Comparison of ENCODE assay signal across 2 cellular contexts in the genomic region with DNA sequence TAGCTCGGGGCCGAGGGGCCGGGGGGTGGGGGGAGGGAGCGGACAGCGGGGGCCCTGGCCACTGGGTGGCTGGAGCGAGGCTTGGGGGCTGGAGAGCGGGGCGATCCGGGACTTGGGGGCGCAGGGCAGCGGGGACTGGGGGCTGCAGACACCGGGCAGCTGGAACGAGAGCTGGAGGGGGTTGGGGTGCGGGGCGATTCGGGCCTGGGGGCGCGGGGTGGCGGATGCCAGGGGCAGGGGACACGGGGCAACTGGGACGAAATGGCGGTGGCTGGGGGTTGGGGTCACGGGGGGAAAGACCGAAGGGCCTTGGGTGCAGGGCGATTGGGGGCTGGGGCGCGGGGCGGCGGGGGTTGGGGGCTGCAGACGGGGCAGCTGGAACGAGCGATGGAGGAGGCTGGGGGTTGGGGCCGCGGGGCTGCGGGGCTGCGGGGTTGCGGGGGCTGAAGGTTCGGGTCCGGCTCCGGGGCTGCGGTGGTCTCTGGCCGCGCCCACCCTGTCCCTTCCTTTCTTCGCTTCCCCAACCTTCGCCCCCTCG.
TF ChIP-seq lines count a peak whose summit lies in the region.

No MANE protein-coding gene starts in this region.

TF ChIP-seq in SK-N-SH, 30 proteins besides CTCF, POLR2A, EP300 and RAD21 (continued from another document):
- TF ChIP-seq, protein P1, sequence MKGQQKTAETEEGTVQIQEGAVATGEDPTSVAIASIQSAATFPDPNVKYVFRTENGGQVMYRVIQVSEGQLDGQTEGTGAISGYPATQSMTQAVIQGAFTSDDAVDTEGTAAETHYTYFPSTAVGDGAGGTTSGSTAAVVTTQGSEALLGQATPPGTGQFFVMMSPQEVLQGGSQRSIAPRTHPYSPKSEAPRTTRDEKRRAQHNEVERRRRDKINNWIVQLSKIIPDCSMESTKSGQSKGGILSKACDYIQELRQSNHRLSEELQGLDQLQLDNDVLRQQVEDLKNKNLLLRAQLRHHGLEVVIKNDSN (IDR thresholded peaks at IDR 0.05; ENCODE audit: borderline replicate concordance, low read depth) = no peak
- TF ChIP-seq MEF2A (IDR thresholded peaks at IDR 0.05; ENCODE audit: borderline replicate concordance, low read depth) = no peak

TF ChIP-seq in SK-N-SH treated with all-trans-retinoic acid at 6 μM for 48 hours, 23 proteins besides CTCF, POLR2A, EP300 and RAD21 (continued from another document):
- TF ChIP-seq TOX (CRISPR knock-in tag; IDR thresholded peaks at IDR 0.05; ENCODE audit: borderline replicate concordance) = no peak
- no peak for TF ChIP-seq ZC3H10 (CRISPR knock-in tag; IDR thresholded peaks at IDR 0.05)
- TF ChIP-seq, protein P2, sequence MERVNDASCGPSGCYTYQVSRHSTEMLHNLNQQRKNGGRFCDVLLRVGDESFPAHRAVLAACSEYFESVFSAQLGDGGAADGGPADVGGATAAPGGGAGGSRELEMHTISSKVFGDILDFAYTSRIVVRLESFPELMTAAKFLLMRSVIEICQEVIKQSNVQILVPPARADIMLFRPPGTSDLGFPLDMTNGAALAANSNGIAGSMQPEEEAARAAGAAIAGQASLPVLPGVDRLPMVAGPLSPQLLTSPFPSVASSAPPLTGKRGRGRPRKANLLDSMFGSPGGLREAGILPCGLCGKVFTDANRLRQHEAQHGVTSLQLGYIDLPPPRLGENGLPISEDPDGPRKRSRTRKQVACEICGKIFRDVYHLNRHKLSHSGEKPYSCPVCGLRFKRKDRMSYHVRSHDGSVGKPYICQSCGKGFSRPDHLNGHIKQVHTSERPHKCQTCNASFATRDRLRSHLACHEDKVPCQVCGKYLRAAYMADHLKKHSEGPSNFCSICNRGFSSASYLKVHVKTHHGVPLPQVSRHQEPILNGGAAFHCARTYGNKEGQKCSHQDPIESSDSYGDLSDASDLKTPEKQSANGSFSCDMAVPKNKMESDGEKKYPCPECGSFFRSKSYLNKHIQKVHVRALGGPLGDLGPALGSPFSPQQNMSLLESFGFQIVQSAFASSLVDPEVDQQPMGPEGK (CRISPR knock-in tag; IDR thresholded peaks at IDR 0.05; ENCODE audit: borderline replicate concordance) = no peak
- TF ChIP-seq ISL1 (CRISPR knock-in tag; IDR thresholded peaks at IDR 0.05) = no peak
- TF ChIP-seq ARNTL (CRISPR knock-in tag; IDR thresholded peaks at IDR 0.05; ENCODE audit: borderline replicate concordance, low read depth) = no peak
- no peak for TF ChIP-seq PPARA (CRISPR knock-in tag; IDR thresholded peaks at IDR 0.05; ENCODE audit: borderline replicate concordance)
- TF ChIP-seq BACH2 (CRISPR knock-in tag; IDR thresholded peaks at IDR 0.05; ENCODE audit: borderline replicate concordance) = no peak
- TF ChIP-seq, protein P3, sequence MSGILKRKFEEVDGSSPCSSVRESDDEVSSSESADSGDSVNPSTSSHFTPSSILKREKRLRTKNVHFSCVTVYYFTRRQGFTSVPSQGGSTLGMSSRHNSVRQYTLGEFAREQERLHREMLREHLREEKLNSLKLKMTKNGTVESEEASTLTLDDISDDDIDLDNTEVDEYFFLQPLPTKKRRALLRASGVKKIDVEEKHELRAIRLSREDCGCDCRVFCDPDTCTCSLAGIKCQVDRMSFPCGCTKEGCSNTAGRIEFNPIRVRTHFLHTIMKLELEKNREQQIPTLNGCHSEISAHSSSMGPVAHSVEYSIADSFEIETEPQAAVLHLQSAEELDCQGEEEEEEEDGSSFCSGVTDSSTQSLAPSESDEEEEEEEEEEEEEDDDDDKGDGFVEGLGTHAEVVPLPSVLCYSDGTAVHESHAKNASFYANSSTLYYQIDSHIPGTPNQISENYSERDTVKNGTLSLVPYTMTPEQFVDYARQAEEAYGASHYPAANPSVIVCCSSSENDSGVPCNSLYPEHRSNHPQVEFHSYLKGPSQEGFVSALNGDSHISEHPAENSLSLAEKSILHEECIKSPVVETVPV (CRISPR knock-in tag; IDR thresholded peaks at IDR 0.05) = no peak
- TF ChIP-seq, protein P4, sequence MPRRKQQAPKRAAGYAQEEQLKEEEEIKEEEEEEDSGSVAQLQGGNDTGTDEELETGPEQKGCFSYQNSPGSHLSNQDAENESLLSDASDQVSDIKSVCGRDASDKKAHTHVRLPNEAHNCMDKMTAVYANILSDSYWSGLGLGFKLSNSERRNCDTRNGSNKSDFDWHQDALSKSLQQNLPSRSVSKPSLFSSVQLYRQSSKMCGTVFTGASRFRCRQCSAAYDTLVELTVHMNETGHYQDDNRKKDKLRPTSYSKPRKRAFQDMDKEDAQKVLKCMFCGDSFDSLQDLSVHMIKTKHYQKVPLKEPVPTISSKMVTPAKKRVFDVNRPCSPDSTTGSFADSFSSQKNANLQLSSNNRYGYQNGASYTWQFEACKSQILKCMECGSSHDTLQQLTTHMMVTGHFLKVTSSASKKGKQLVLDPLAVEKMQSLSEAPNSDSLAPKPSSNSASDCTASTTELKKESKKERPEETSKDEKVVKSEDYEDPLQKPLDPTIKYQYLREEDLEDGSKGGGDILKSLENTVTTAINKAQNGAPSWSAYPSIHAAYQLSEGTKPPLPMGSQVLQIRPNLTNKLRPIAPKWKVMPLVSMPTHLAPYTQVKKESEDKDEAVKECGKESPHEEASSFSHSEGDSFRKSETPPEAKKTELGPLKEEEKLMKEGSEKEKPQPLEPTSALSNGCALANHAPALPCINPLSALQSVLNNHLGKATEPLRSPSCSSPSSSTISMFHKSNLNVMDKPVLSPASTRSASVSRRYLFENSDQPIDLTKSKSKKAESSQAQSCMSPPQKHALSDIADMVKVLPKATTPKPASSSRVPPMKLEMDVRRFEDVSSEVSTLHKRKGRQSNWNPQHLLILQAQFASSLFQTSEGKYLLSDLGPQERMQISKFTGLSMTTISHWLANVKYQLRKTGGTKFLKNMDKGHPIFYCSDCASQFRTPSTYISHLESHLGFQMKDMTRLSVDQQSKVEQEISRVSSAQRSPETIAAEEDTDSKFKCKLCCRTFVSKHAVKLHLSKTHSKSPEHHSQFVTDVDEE (CRISPR knock-in tag; IDR thresholded peaks at IDR 0.05) = no peak
